ENCODE assay signal across 24 cellular contexts in the genomic region with DNA sequence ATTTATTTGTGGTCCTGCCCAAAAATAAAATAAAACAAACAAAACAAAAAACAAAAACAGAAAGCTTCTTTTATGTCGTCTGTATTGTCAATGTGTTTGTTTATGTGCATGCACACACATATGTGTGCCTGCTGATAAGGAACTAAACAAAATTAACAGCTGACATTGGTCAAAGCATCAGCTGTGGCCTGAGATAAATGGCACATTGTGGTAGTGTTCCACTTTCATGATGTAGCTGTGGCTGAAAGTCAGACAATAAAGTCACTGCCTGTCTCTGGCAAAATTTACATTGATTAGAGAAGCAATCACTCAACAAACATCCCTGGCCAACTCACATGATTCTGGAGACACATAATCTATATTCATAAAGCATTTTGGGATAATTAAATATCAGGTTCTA.
"Had no signal": no experiment of that assay in that cellular context is flagged by ENCODE, and none has a peak within 500 bp of the region (broad histone marks: within the 10 kb centered on the region; RNA-seq: fewer than 3 reads in every experiment).

No MANE protein-coding gene starts in this region.

- H3K4me2 ChIP-seq: PC-9 had no signal

- H3K9me3 ChIP-seq: Peyer's patch, SJSA1 had no signal

- H3K4me3 ChIP-seq: PC-9, Peyer's patch, SJSA1, SK-N-MC had no signal

- DNase-seq: KBM-7; MV-4-11; NCI-H1092; NCI-H1105 treated with DMSO at 0.1 percent for 48 hours; NCI-H1417 treated with DMSO at 0.1 percent for 48 hours; NCI-H146; NCI-H187; NCI-H2029; NCI-H2081 treated with DMSO at 0.1 percent for 48 hours; NCI-H2171; NCI-H226; NCI-H446; NCI-H510A; NCI-H524 treated with DMSO at 0.1 percent for 48 hours; NCI-H69; NCI-H774; NK-92 treated with Interleukin-12 subunit alpha and Interleukin-12 subunit beta, amount 100 ng/mL, for 24 hours; PC-9; Peyer's patch; Right ventricle myocardium superior; SIG-M5; T-helper 1 cell had no signal

- H3K27me3 ChIP-seq: Peyer's patch, SJSA1 had no signal

- H3K27ac ChIP-seq: PC-9, Peyer's patch, SJSA1, SK-N-MC had no signal

- H3K36me3 ChIP-seq: Peyer's patch, SJSA1 had no signal

- H2AFZ ChIP-seq: PC-9 had no signal

- H3K4me1 ChIP-seq: Peyer's patch, SJSA1 had no signal
